ENCODE assay signal across 17 cellular contexts in the genomic region with DNA sequence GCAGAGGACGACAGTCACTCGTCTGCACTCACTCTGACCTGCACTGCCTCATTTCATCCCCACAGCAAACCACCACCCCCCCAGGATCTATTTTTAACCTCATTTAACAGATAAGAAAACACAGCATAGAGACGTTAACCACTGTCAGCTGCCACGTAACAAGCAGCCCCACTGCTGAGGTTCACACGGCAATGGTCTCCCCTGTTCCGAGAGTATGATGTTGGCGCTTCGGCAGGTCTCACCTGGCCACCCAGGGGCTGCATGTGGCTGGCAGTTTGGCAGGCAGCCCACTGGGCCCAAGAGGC. TPM values are rescaled to one million over a fixed set of nuclear protein-coding genes. Genes with fewer than 3 reads are reported as not detected.
A peak's percentile ranks its signal among the peaks of the same experiment; 100 is the strongest.
DNase-seq lines count a peak whose midpoint lies in the region; ATAC-seq and TF ChIP-seq lines count a peak whose summit lies in the region.
"Had no signal": no experiment of that assay in that cellular context is flagged by ENCODE, and none has a peak within 500 bp of the region (broad histone marks: within the 10 kb centered on the region; RNA-seq: fewer than 3 reads in every experiment).

No MANE protein-coding gene starts in this region.

- no peak overlapping the region for H3K23ac ChIP-seq in IMR-90 (ENCODE audit: low read depth, low read length)
- H3K23ac ChIP-seq in mesenchymal stem cell (ENCODE audit: low read length in 2 of 2) = no peak overlapping the region

- H3K36me3 ChIP-seq in heart left ventricle (no peaks in the 10 kb centered on the region), right atrium auricular region (no peaks in the 10 kb centered on the region), IMR-90 (ENCODE audit: control insufficient read depth, insufficient read depth, low read length) (peaks cover 71% of the 10 kb centered on the region), mesenchymal stem cell (ENCODE audit: control insufficient read depth in 1 of 2, insufficient read depth in 2 of 2, low read depth in 1 of 2, low read length in 2 of 2) (peaks cover 10 to 31% of the 10 kb centered on the region in 2 experiments)
- no peaks in the 10 kb centered on the region for H3K36me3 ChIP-seq in BLaER1 treated with 17β-estradiol and CSF1 and Interleukin-3, amounts not matched to agents 10 nM and 100 nM

- H2BK5ac ChIP-seq in IMR-90 (ENCODE audit: low read depth, low read length, poor library complexity, severe bottlenecking) (no peak overlapping the region), mesenchymal stem cell (ENCODE audit: low read depth, low read length, poor library complexity, severe bottlenecking) (no peak overlapping the region)

- no peak overlapping the region for H3K27ac Mint-ChIP-seq in activated naive CD4-positive, alpha-beta T cell treated with anti-CD3 and anti-CD28 coated beads, Interleukin-2, amount 10 ng/mL, durations not matched to agents 7 days and 5 days
- H3K27ac Mint-ChIP-seq: B cell; CD8-positive, alpha-beta T cell had no signal

- H3K79me1 ChIP-seq in IMR-90 (ENCODE audit: low read depth in 1 of 2, low read length in 2 of 2) (peaks cover 36 to 92% of the 10 kb centered on the region in 2 experiments), mesenchymal stem cell (replicated peaks; ENCODE audit: low read length, poor library complexity, severe bottlenecking) (peaks cover 1% of the 10 kb centered on the region)

- H3K36me3 Mint-ChIP-seq in activated naive CD4-positive, alpha-beta T cell treated with anti-CD3 and anti-CD28 coated beads, Interleukin-2, amount 10 ng/mL, durations not matched to agents 7 days and 5 days = no peaks in the 10 kb centered on the region
- H3K36me3 Mint-ChIP-seq: CD14-positive monocyte; CD8-positive, alpha-beta T cell had no signal

- H3K4me1 ChIP-seq in heart left ventricle (no peaks in the 10 kb centered on the region), right atrium auricular region (no peaks in the 10 kb centered on the region), IMR-90 (ENCODE audit: control insufficient read depth, insufficient read depth, low read length) (no peaks in the 10 kb centered on the region), mesenchymal stem cell (ENCODE audit: control insufficient read depth, insufficient read depth, low read depth, low read length) (no peaks in the 10 kb centered on the region)
- H3K4me1 ChIP-seq in BLaER1 treated with 17β-estradiol and CSF1 and Interleukin-3, amounts not matched to agents 10 nM and 100 nM = peaks cover 0 to 28% (median 19%) of the 10 kb centered on the region in 10 experiments; a peak in 15 of 20 replicates

- H3K4ac ChIP-seq in IMR-90 (ENCODE audit: low read depth, low read length) (no peak overlapping the region), mesenchymal stem cell (ENCODE audit: low read depth in 1 of 2, low read length in 2 of 2) (no peak overlapping the region)

- CTCF ChIA-PET in IMR-90 (lab: Yijun Ruan, JAX) = no interaction called here
- CTCF ChIA-PET in activated naive CD4-positive, alpha-beta T cell treated with anti-CD3 and anti-CD28 coated beads, Interleukin-2, amount 10 ng/mL, durations not matched to agents 7 days and 5 days (lab: Charles Lee) = no interaction called here

- H3K56ac ChIP-seq in IMR-90 (ENCODE audit: extremely low read depth, insufficient read depth, low read length) = no peak overlapping the region

- H2BK12ac ChIP-seq in mesenchymal stem cell (ENCODE audit: low read length in 2 of 2) = no peak overlapping the region

- no peak overlapping the region for H3K4me3 Mint-ChIP-seq in activated naive CD4-positive, alpha-beta T cell treated with anti-CD3 and anti-CD28 coated beads, Interleukin-2, amount 10 ng/mL, durations not matched to agents 7 days and 5 days
- H3K4me3 Mint-ChIP-seq: B cell; CD14-positive monocyte; CD8-positive, alpha-beta T cell had no signal

- H3K27me3 ChIP-seq in heart left ventricle (no peaks in the 10 kb centered on the region), right atrium auricular region (no peaks in the 10 kb centered on the region), IMR-90 (ENCODE audit: control insufficient read depth, insufficient read depth, low read length) (no peaks in the 10 kb centered on the region), mesenchymal stem cell (ENCODE audit: control insufficient read depth in 1 of 2, insufficient read depth in 1 of 2, low read length in 2 of 2) (no peaks in the 10 kb centered on the region)
- H3K27me3 ChIP-seq in BLaER1 treated with 17β-estradiol and CSF1 and Interleukin-3, amounts not matched to agents 10 nM and 100 nM = peaks cover 44 to 57% (median 51%) of the 10 kb centered on the region in 11 experiments

- H2BK120ac ChIP-seq in IMR-90 (ENCODE audit: low read depth, low read length) = no peak overlapping the region
- no peak overlapping the region for H2BK120ac ChIP-seq in mesenchymal stem cell (ENCODE audit: low read depth, low read length)

- peak overlapping the region in 1 of 11 experiments; percentile 50; a peak in 1 of 22 replicates for H3K9ac ChIP-seq in BLaER1 treated with 17β-estradiol and CSF1 and Interleukin-3, amounts not matched to agents 10 nM and 100 nM
- H3K9ac ChIP-seq in IMR-90 (ENCODE audit: low read depth, low read length) (no peak overlapping the region), mesenchymal stem cell (ENCODE audit: low read length) (no peak overlapping the region)

- in situ Hi-C loops in IMR-90 (cut with MboI; ENCODE audit: low sequenced_read_pairs) = no loop called here

- no peak overlapping the region for H4K5ac ChIP-seq in IMR-90 (ENCODE audit: low read depth, low read length)

- H2AK5ac ChIP-seq in IMR-90 (ENCODE audit: low read depth, low read length) (no peak overlapping the region), mesenchymal stem cell (ENCODE audit: low read length, severe bottlenecking) (no peak overlapping the region)

- H3K27me3 Mint-ChIP-seq in activated naive CD4-positive, alpha-beta T cell treated with anti-CD3 and anti-CD28 coated beads, Interleukin-2, amount 10 ng/mL, durations not matched to agents 7 days and 5 days = no peaks in the 10 kb centered on the region

- peak overlapping the region in 8 of 11 experiments; percentile 27 to 65 (median 58); a peak in 15 of 22 replicates for H3K4me2 ChIP-seq in BLaER1 treated with 17β-estradiol and CSF1 and Interleukin-3, amounts not matched to agents 10 nM and 100 nM
- H3K4me2 ChIP-seq in IMR-90 (ENCODE audit: low read depth, low read length) (no peak overlapping the region), mesenchymal stem cell (ENCODE audit: low read length, poor library complexity, severe bottlenecking) (no peak overlapping the region)

- ATAC-seq in heart left ventricle (peak in 3 of 4 donors; percentile 25 to 58 (median 36)), IMR-90 (ENCODE audit: low read depth) (no peak)
- ATAC-seq: CD8-positive, alpha-beta T cell had no signal

- DNase-seq in heart left ventricle = no peak
- DNase-seq in right atrium auricular region (ENCODE audit: low spot score) = no peak
- no peak for DNase-seq in IMR-90
- DNase-seq in mesenchymal stem cell = peak; percentile 14
- no peak for DNase-seq in erythroblast (lab: John Stamatoyannopoulos, UW)
- DNase-seq in NK-92 treated with Interleukin-12 subunit alpha and Interleukin-12 subunit beta, amount 100 ng/mL, for 24 hours (lab: John Stamatoyannopoulos, UW) = no peak
- DNase-seq in activated naive CD4-positive, alpha-beta T cell treated with anti-CD3 and anti-CD28 coated beads, Interleukin-2, amount 10 ng/mL, durations not matched to agents 7 days and 5 days = no peak
- DNase-seq: CD8-positive, alpha-beta T cell; COR-L47; DMS153; DMS79 treated with DMSO at 0.1 percent for 48 hours; GDM1; HCEC 1CT had no signal

- H3K14ac ChIP-seq in IMR-90 (replicated peaks; ENCODE audit: low read depth, low read length) (peak overlapping the region; percentile 72; the same call in 1 of the 2 replicates), mesenchymal stem cell (ENCODE audit: low read length in 2 of 2) (no peak overlapping the region)

- H3K9me1 ChIP-seq in IMR-90 (ENCODE audit: insufficient read depth, low read length) = peaks cover 56% of the 10 kb centered on the region

- H4K91ac ChIP-seq in IMR-90 (ENCODE audit: insufficient read depth, low read depth, low read length) = no peak overlapping the region
- H4K91ac ChIP-seq in mesenchymal stem cell (ENCODE audit: low read length) = no peak overlapping the region

- H3K18ac ChIP-seq in IMR-90 (ENCODE audit: low read depth, low read length) = no peak overlapping the region
- H3K18ac ChIP-seq in mesenchymal stem cell (ENCODE audit: low read depth in 1 of 2, low read length in 2 of 2) = no peak overlapping the region

- H2AFZ ChIP-seq in IMR-90 (replicated peaks; ENCODE audit: low read length, poor library complexity) (peak overlapping the region; percentile 58), mesenchymal stem cell (ENCODE audit: low read depth, low read length) (no peak overlapping the region)

- no peak for TF ChIP-seq CTCF in heart left ventricle (IDR thresholded peaks at IDR 0.05)
- TF ChIP-seq CTCF in right atrium auricular region (IDR thresholded peaks at IDR 0.05) = no peak
- no peak for TF ChIP-seq CTCF in IMR-90 (conservative IDR thresholded peaks at IDR 0.05; ENCODE audit: low read depth, low read length)

- H3K4me3 ChIP-seq in heart left ventricle = no peak overlapping the region
- no peak overlapping the region for H3K4me3 ChIP-seq in right atrium auricular region
- no peak overlapping the region for H3K4me3 ChIP-seq in BLaER1 treated with 17β-estradiol and CSF1 and Interleukin-3, amounts not matched to agents 10 nM and 100 nM
- no peak overlapping the region for H3K4me3 ChIP-seq in IMR-90 (ENCODE audit: insufficient read depth, low read depth, low read length)
- no peak overlapping the region for H3K4me3 ChIP-seq in mesenchymal stem cell (ENCODE audit: insufficient read depth in 1 of 2, low read depth in 1 of 2, low read length in 2 of 2)

- H2BK15ac ChIP-seq in IMR-90 (ENCODE audit: low read depth, low read length) (no peak overlapping the region), mesenchymal stem cell (ENCODE audit: low read depth, poor library complexity, severe bottlenecking) (no peak overlapping the region)

- no TSS peak for BruUV-seq in IMR-90 (replicated peaks; lab: Mats Ljungman, UMichigan)

- no peak overlapping the region for H2AK9ac ChIP-seq in IMR-90 (replicated peaks; ENCODE audit: low read depth, low read length, poor library complexity)

- no peak for TF ChIP-seq POLR2A in heart left ventricle (IDR thresholded peaks at IDR 0.05)
- no peak for TF ChIP-seq POLR2A in IMR-90 (IDR thresholded peaks at IDR 0.05; ENCODE audit: low read depth, low read length)
- TF ChIP-seq POLR2A in erythroblast (IDR thresholded peaks at IDR 0.05; ENCODE audit: low read length) = no peak

- no peak for TF ChIP-seq RAD21 in IMR-90 (IDR thresholded peaks at IDR 0.05; ENCODE audit: low read length)

- H3K9me3 Mint-ChIP-seq in activated naive CD4-positive, alpha-beta T cell treated with anti-CD3 and anti-CD28 coated beads, Interleukin-2, amount 10 ng/mL, durations not matched to agents 7 days and 5 days = peaks cover 9% of the 10 kb centered on the region
- H3K9me3 Mint-ChIP-seq: CD8-positive, alpha-beta T cell had no signal

- intact Hi-C loops in heart left ventricle (cut with DNase I) = no loop called here
- intact Hi-C loops in IMR-90 (cut with micrococcal nuclease) = no loop called here

- H2BK20ac ChIP-seq in IMR-90 (ENCODE audit: low read depth, low read length) = no peak overlapping the region

- H4K8ac ChIP-seq in IMR-90 (ENCODE audit: low read depth in 2 of 2, low read length in 2 of 2) (peak overlapping the region in 1 of 2 experiments; percentile 31; a peak in 1 of 4 replicates), mesenchymal stem cell (ENCODE audit: low read length) (no peak overlapping the region)

- POLR2A ChIA-PET in IMR-90 (lab: Charles Lee; ENCODE audit: unreplicated experiment) = no interaction called here

- peaks cover 0 to 14% (median 0%) of the 10 kb centered on the region in 11 experiments; a peak in 6 of 22 replicates for H4K20me1 ChIP-seq in BLaER1 treated with 17β-estradiol and CSF1 and Interleukin-3, amounts not matched to agents 10 nM and 100 nM
- peaks cover 99% of the 10 kb centered on the region for H4K20me1 ChIP-seq in IMR-90 (ENCODE audit: insufficient read depth, low read length)

- whole genome bisulfite sequencing in heart left ventricle, 4 donors = 57 to 74% (median 68%) methylated on average over 8 of the region's 8 CpGs
- 92% methylated on average over 2 of the region's 8 CpGs; no CpG with 5 or more reads in 1 of the 2 experiments for WGBS in IMR-90 (ENCODE audit: extremely low coverage in 2 of 2, insufficient read length in 1 of 2), 2 experiments
- WGBS in mesenchymal stem cell = 80% methylated on average over 8 of the region's 8 CpGs

- no peaks in the 10 kb centered on the region for H3K4me1 Mint-ChIP-seq in activated naive CD4-positive, alpha-beta T cell treated with anti-CD3 and anti-CD28 coated beads, Interleukin-2, amount 10 ng/mL, durations not matched to agents 7 days and 5 days
- H3K4me1 Mint-ChIP-seq: B cell, CD14-positive monocyte had no signal

- dilution Hi-C loops in IMR-90 (cut with HindIII; ENCODE audit: low sequenced_read_pairs, unreplicated experiment) = no loop called here

- no peaks in the 10 kb centered on the region for H3K9me3 ChIP-seq in heart left ventricle
- H3K9me3 ChIP-seq in right atrium auricular region = no peaks in the 10 kb centered on the region
- H3K9me3 ChIP-seq in BLaER1 treated with 17β-estradiol and CSF1 and Interleukin-3, amounts not matched to agents 10 nM and 100 nM (replicated peaks in 1 of 11) = peaks cover 0 to 8% (median 0%) of the 10 kb centered on the region in 11 experiments; a peak in 5 of 22 replicates
- no peaks in the 10 kb centered on the region for H3K9me3 ChIP-seq in IMR-90 (ENCODE audit: control insufficient read depth, insufficient read depth, low read length)
- no peaks in the 10 kb centered on the region for H3K9me3 ChIP-seq in mesenchymal stem cell (ENCODE audit: control insufficient read depth, low read length)

- no peak overlapping the region for H3K27ac ChIP-seq in heart left ventricle
- H3K27ac ChIP-seq in right atrium auricular region = no peak overlapping the region
- H3K27ac ChIP-seq in BLaER1 treated with 17β-estradiol and CSF1 and Interleukin-3, amounts not matched to agents 10 nM and 100 nM = no peak overlapping the region
- no peak overlapping the region for H3K27ac ChIP-seq in IMR-90 (ENCODE audit: insufficient read depth, low read length)
- H3K27ac ChIP-seq in mesenchymal stem cell (ENCODE audit: low read length, poor library complexity, severe bottlenecking) = no peak overlapping the region
- H3K27ac ChIP-seq: HL-60 had no signal

RNA-seq across cellular contexts. Expression of gene ZNF469, which starts 16.1 kb away (rescaled TPM):
- total RNA-seq in heart left ventricle (1 to 10 TPM in 5 of 9 donors, under 1 TPM in 4; 0.48 to 2.8 (median 1.0) TPM), right atrium auricular region (under 1 TPM; 0.56 to 0.83 TPM), IMR-90 (2012; rRNA removed) (1.1 and 1.4 TPM in 2 replicates)
- polyA plus RNA-seq in heart left ventricle (under 1 TPM; 0.72 to 0.76 TPM), IMR-90 (2012; rRNA removed) (13.3 and 16.4 TPM in 2 replicates)
- 5.1 and 8.8 TPM in 2 replicates for polyA plus RNA-seq in IMR-90 (2012; cell fraction: cytosol; rRNA removed)
- 32.3 and 70.4 TPM in 2 replicates for polyA plus RNA-seq in IMR-90 (2012; cell fraction: nucleus; rRNA removed; ENCODE audit: low replicate concordance)
- polyA plus RNA-seq in mesenchymal stem cell (2013, experiment 1 of 2) = 11.1 TPM
- 10.4 TPM for polyA plus RNA-seq in mesenchymal stem cell (2013, experiment 2 of 2)

RNA-seq across cellular contexts. Expression of gene ZFPM1, which starts 54.3 kb away (rescaled TPM):
- total RNA-seq in heart left ventricle (1 to 10 TPM; 1.3 to 6.1 (median 4.1) TPM), right atrium auricular region (1 to 10 TPM; 1.7 to 2.4 TPM), IMR-90 (2012; rRNA removed) (0.28 and 0.36 TPM in 2 replicates)
- polyA plus RNA-seq in heart left ventricle (1 to 10 TPM; 1.6 to 6.3 TPM), IMR-90 (2012; rRNA removed) (1.1 and 1.8 TPM in 2 replicates)
- 1.2 and 2.4 TPM in 2 replicates for polyA plus RNA-seq in IMR-90 (2012; cell fraction: cytosol; rRNA removed)
- 4.0 and 9.2 TPM in 2 replicates for polyA plus RNA-seq in IMR-90 (2012; cell fraction: nucleus; rRNA removed; ENCODE audit: low replicate concordance)
- polyA plus RNA-seq in mesenchymal stem cell (2013, experiment 1 of 2) = 3.4 TPM
- 3.4 TPM for polyA plus RNA-seq in mesenchymal stem cell (2013, experiment 2 of 2)

Comparison
In these comparisons a context has a peak if more than half of its experiments do, and no peak if none do; other contexts are left out.
1. H3K4me2 ChIP-seq: peak in BLaER1 treated with 17β-estradiol and CSF1 and Interleukin-3, amounts not matched to agents 10 nM and 100 nM (8 of 11); none in IMR-90 (single experiment) and mesenchymal stem cell (single experiment).